Comparison of ENCODE assay signal across 1 cellular context in the genomic region with DNA sequence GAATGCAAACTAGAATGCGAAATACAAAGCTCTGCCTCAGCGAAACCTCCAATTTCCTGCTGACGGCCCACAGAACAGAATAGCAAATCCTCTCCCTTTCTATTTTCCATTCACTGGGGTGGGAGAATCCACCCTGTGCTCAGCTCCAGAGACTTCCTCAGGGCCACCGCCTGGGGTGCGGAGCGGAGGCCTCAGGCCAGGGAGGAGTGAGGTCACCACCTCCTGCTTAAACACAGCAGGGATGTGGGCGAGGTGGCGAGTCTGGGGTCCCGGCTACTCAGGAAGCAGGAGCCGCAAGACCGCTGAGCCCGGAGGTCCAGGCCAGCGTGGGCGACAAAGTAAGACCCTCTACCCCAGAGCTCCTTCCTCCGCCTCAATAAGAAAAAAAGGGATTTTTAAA.
TF ChIP-seq lines count a peak whose summit lies in the region.

No MANE protein-coding gene starts in this region.

TF ChIP-seq in H1, 55 proteins besides CTCF, POLR2A, EP300 and RAD21:
- TF ChIP-seq SAP30 (IDR thresholded peaks at IDR 0.05; ENCODE audit: insufficient read depth, insufficient replicate concordance, low read length) (no peak), CBX8 (IDR thresholded peaks at IDR 0.05; ENCODE audit: borderline replicate concordance, low read depth, low read length) (no peak), TAF1 (IDR thresholded peaks at IDR 0.05; ENCODE audit: low read depth, low read length) (no peak), SP2 (IDR thresholded peaks at IDR 0.05; ENCODE audit: low read length) (no peak), KDM1A (IDR thresholded peaks at IDR 0.05; ENCODE audit: borderline replicate concordance, low read length) (no peak), CTBP2 (IDR thresholded peaks at IDR 0.05; ENCODE audit: borderline replicate concordance, insufficient read depth, insufficient read length, low read length) (no peak), KDM4A (IDR thresholded peaks at IDR 0.05; ENCODE audit: low read depth, low read length, severe bottlenecking) (no peak), SRF (IDR thresholded peaks at IDR 0.05; ENCODE audit: low read depth, low read length) (no peak), BCL11A (IDR thresholded peaks at IDR 0.05; ENCODE audit: low read depth in 2 of 2, low read length in 2 of 2) (no peak), EGR1 (IDR thresholded peaks at IDR 0.05; ENCODE audit: borderline replicate concordance, low read depth, low read length) (no peak), E2F6 (IDR thresholded peaks at IDR 0.05) (no peak), HDAC2 (IDR thresholded peaks at IDR 0.05; ENCODE audit: borderline replicate concordance in 1 of 2, low read depth in 2 of 2, low read length in 2 of 2) (no peak), EZH2 (IDR thresholded peaks at IDR 0.05; ENCODE audit: low read depth, low read length, severe bottlenecking) (no peak), RXRA (IDR thresholded peaks at IDR 0.05; ENCODE audit: insufficient read depth, low read depth, low read length) (no peak)
- TF ChIP-seq, protein P1, sequence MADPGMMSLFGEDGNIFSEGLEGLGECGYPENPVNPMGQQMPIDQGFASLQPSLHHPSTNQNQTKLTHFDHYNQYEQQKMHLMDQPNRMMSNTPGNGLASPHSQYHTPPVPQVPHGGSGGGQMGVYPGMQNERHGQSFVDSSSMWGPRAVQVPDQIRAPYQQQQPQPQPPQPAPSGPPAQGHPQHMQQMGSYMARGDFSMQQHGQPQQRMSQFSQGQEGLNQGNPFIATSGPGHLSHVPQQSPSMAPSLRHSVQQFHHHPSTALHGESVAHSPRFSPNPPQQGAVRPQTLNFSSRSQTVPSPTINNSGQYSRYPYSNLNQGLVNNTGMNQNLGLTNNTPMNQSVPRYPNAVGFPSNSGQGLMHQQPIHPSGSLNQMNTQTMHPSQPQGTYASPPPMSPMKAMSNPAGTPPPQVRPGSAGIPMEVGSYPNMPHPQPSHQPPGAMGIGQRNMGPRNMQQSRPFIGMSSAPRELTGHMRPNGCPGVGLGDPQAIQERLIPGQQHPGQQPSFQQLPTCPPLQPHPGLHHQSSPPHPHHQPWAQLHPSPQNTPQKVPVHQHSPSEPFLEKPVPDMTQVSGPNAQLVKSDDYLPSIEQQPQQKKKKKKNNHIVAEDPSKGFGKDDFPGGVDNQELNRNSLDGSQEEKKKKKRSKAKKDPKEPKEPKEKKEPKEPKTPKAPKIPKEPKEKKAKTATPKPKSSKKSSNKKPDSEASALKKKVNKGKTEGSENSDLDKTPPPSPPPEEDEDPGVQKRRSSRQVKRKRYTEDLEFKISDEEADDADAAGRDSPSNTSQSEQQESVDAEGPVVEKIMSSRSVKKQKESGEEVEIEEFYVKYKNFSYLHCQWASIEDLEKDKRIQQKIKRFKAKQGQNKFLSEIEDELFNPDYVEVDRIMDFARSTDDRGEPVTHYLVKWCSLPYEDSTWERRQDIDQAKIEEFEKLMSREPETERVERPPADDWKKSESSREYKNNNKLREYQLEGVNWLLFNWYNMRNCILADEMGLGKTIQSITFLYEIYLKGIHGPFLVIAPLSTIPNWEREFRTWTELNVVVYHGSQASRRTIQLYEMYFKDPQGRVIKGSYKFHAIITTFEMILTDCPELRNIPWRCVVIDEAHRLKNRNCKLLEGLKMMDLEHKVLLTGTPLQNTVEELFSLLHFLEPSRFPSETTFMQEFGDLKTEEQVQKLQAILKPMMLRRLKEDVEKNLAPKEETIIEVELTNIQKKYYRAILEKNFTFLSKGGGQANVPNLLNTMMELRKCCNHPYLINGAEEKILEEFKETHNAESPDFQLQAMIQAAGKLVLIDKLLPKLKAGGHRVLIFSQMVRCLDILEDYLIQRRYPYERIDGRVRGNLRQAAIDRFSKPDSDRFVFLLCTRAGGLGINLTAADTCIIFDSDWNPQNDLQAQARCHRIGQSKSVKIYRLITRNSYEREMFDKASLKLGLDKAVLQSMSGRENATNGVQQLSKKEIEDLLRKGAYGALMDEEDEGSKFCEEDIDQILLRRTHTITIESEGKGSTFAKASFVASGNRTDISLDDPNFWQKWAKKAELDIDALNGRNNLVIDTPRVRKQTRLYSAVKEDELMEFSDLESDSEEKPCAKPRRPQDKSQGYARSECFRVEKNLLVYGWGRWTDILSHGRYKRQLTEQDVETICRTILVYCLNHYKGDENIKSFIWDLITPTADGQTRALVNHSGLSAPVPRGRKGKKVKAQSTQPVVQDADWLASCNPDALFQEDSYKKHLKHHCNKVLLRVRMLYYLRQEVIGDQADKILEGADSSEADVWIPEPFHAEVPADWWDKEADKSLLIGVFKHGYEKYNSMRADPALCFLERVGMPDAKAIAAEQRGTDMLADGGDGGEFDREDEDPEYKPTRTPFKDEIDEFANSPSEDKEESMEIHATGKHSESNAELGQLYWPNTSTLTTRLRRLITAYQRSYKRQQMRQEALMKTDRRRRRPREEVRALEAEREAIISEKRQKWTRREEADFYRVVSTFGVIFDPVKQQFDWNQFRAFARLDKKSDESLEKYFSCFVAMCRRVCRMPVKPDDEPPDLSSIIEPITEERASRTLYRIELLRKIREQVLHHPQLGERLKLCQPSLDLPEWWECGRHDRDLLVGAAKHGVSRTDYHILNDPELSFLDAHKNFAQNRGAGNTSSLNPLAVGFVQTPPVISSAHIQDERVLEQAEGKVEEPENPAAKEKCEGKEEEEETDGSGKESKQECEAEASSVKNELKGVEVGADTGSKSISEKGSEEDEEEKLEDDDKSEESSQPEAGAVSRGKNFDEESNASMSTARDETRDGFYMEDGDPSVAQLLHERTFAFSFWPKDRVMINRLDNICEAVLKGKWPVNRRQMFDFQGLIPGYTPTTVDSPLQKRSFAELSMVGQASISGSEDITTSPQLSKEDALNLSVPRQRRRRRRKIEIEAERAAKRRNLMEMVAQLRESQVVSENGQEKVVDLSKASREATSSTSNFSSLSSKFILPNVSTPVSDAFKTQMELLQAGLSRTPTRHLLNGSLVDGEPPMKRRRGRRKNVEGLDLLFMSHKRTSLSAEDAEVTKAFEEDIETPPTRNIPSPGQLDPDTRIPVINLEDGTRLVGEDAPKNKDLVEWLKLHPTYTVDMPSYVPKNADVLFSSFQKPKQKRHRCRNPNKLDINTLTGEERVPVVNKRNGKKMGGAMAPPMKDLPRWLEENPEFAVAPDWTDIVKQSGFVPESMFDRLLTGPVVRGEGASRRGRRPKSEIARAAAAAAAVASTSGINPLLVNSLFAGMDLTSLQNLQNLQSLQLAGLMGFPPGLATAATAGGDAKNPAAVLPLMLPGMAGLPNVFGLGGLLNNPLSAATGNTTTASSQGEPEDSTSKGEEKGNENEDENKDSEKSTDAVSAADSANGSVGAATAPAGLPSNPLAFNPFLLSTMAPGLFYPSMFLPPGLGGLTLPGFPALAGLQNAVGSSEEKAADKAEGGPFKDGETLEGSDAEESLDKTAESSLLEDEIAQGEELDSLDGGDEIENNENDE (IDR thresholded peaks at IDR 0.05; ENCODE audit: insufficient replicate concordance, low read length) = no peak
